36 cellular contexts compared by ENCODE assay signal in genomic region chr12:86574143-86574542, GRCh38.
"Had no signal": no experiment of that assay in that cellular context is flagged by ENCODE, and none has a peak within 500 bp of the region (broad histone marks: within the 10 kb centered on the region; RNA-seq: fewer than 3 reads in every experiment).

No MANE protein-coding gene starts in this region.

- DNase-seq: Karpas-422, Kasumi-1, MG63, MM.1S, MV-4-11, NCI-H1048, NCI-H1092, NCI-H1092 treated with DMSO at 0.1 percent for 48 hours, NCI-H1105, NCI-H1105 treated with DMSO at 0.1 percent for 48 hours, NCI-H1417, NCI-H1417 treated with DMSO at 0.1 percent for 48 hours, NCI-H1436, NCI-H1436 treated with DMSO at 0.1 percent for 48 hours, NCI-H146, NCI-H1694, NCI-H1694 treated with DMSO at 0.1 percent for 48 hours, NCI-H187, NCI-H187 treated with DMSO at 0.1 percent for 48 hours, NCI-H1930, NCI-H2029, NCI-H2029 treated with DMSO at 0.1 percent for 48 hours, NCI-H2081, NCI-H2081 treated with DMSO at 0.1 percent for 48 hours, NCI-H2107, NCI-H2171, NCI-H2171 treated with DMSO at 0.1 percent for 48 hours, NCI-H2227 treated with DMSO at 0.1 percent for 48 hours, NCI-H226, NCI-H345, NCI-H446, NCI-H446 treated with DMSO at 0.1 percent for 48 hours, NCI-H510A, NCI-H510A treated with DMSO at 0.1 percent for 48 hours, NCI-H524, NCI-H524 treated with DMSO at 0.1 percent for 48 hours had no signal

- H3K27me3 ChIP-seq: MG63 had no signal

- H3K36me3 ChIP-seq: MG63 had no signal

- H3K9me3 ChIP-seq: MG63 had no signal

- H3K4me3 ChIP-seq: MG63 had no signal
